8 cellular contexts compared by ENCODE assay signal in the genomic region with DNA sequence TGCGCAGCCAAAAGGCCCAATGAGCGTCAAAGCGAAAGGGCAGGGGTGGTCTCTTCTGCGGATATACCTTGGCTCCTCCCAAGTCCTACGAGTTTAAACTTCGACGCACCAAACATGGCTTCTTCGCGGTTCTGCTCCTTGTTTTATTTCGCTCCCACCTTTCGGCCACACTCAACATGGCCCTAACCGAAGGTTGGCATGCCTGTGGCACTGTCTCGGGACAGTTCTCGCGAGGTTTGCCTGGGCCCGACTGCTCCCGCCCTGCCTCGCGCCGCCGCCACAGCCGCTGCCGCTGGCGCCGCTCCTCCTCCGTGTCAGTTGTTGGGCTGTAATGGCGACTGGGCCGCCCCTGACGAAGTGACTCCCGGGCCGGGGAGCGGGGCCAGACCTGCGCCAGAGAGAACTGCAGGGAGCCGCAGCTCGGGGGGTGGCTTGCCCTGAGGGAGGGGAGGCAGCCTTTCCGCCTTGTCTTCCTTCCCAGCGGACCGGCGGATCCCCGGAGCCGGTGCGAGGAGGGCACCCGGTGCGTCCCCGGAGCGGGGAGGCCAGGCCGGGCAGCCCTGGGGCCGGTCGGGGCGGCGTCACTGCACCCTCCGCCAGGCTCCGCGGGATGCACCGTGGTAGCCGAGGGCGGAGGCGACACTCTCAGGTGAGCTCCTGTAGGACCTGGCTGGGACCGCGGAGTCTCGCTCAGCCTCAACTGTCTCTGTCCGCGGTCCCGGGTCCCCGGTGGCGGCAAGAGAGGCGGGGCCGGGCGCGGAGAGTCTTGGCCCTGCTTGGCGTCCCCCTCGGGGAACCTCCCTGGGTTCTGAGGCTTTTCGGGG. TPM values are rescaled to one million over a fixed set of nuclear protein-coding genes. Genes with fewer than 3 reads are reported as not detected.
DNase-seq lines count a peak whose midpoint lies in the region; ATAC-seq and TF ChIP-seq lines count a peak whose summit lies in the region.

A gene with protein sequence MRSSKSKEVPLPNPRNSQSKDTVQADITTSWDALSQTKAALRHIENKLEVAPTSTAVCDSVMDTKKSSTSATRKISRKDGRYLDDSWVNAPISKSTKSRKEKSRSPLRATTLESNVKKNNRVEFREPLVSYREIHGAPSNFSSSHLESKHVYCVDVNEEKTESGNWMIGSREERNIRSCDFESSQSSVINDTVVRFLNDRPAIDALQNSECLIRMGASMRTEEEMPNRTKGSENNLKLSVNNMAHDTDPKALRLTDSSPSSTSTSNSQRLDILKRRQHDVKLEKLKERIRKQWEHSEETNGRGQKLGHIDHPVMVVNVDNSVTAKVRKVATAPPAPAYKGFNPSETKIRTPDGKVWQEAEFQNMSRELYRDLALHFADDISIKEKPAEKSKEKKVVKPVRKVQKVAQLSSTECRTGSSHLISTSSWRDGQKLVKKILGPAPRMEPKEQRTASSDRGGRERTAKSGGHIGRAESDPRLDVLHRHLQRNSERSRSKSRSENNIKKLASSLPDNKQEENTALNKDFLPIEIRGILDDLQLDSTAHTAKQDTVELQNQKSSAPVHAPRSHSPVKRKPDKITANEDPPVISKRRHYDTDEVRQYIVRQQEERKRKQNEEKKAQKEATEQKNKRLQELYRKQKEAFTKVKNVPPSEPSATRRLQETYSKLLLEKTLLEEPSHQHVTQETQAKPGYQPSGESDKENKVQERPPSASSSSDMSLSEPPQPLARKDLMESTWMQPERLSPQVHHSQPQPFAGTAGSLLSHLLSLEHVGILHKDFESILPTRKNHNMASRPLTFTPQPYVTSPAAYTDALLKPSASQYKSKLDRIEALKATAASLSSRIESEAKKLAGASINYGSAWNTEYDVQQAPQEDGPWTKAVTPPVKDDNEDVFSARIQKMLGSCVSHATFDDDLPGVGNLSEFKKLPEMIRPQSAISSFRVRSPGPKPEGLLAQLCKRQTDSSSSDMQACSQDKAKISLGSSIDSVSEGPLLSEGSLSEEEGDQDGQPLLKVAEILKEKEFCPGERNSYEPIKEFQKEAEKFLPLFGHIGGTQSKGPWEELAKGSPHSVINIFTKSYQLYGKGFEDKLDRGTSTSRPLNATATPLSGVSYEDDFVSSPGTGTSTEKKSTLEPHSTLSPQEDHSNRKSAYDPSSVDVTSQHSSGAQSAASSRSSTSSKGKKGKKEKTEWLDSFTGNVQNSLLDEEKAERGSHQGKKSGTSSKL (N-terminal part only) (plus strand): TSS at position 317 of the 824 bp plus-strand sequence. CDS start 31,372 bp downstream, outside the sequence.

- CTCF ChIA-PET in HEK293T (lab: Yijun Ruan, JAX) = interaction anchor here (1.6 kb wide), 1 partner anchor 86 kb away, joined by 4 read pairs; no protein-coding TSS in a partner anchor

- peak within 1 kb of the TSS; percentile 98 for H3K4me3 Mint-ChIP-seq in neural progenitor cell

- H3K27me3 ChIP-seq in foreskin keratinocyte (no peaks in the 10 kb centered on the region), neural progenitor cell (no peaks in the 10 kb centered on the region)

- peaks cover 18% of the 10 kb centered on the region for H3F3A ChIP-seq in neural progenitor cell (ENCODE audit: low read depth)

- peaks cover 24% of the 10 kb centered on the region for H3K4me1 ChIP-seq in foreskin keratinocyte
- peaks cover 10% of the 10 kb centered on the region for H3K4me1 ChIP-seq in neural progenitor cell

- in situ Hi-C loops in SK-MEL-5 (cut with HindIII; ENCODE audit: low pct_unique_long_range_greater_than_20kb, low sequenced_read_pairs) = no loop called here

- H3K27ac Mint-ChIP-seq in neural progenitor cell = peak within 1 kb of the TSS; percentile 90

- H3K4me3 ChIP-seq in neural progenitor cell = peak within 1 kb of the TSS; percentile 94

- H3K9ac ChIP-seq in neural progenitor cell = peak within 1 kb of the TSS; percentile 96

- no peaks in the 10 kb centered on the region for H3K27me3 Mint-ChIP-seq in neural progenitor cell (ENCODE audit: insufficient read depth, low read depth)

- ATAC-seq in foreskin keratinocyte = peak; percentile 96

- peaks cover 50% of the 10 kb centered on the region for H3K79me2 ChIP-seq in neural progenitor cell (ENCODE audit: low read depth)

- H3K36me3 ChIP-seq in neural progenitor cell = no peaks in the 10 kb centered on the region

- POLR2A ChIA-PET in HEK293T (lab: Yijun Ruan, JAX) = interaction anchor here (0.6 to 1.8 kb wide), 9 partner anchors 12 to 74 kb away, joined by 3 to 10 read pairs (median 4); a partner anchor contains a TSS

- H3K4me2 ChIP-seq in neural progenitor cell = peak within 1 kb of the TSS; percentile 97

- DNase-seq in GF-D8 (lab: John Stamatoyannopoulos, UW) (peak; percentile 97), HEK293T (ENCODE audit: extremely low spot score) (peak; percentile 97), MV-4-11 (lab: John Stamatoyannopoulos, UW) (peak; percentile 99), SK-MEL-5 (ENCODE audit: low read depth, low spot score) (peak; percentile 100), foreskin keratinocyte (peak; percentile 96 to 98), neural progenitor cell (ENCODE audit: low spot score) (peak; percentile 99), stromal cell of bone marrow (ENCODE audit: low read depth) (peak; percentile 99)
- peak; percentile 98 for DNase-seq in activated naive CD4-positive, alpha-beta T cell treated with Interleukin-2 at 50 U/mL for 16 hours

- H4K20me1 ChIP-seq in neural progenitor cell (ENCODE audit: low read depth) = peaks cover 36% of the 10 kb centered on the region

- no peaks in the 10 kb centered on the region for H3K9me3 ChIP-seq in neural progenitor cell (ENCODE audit: low read depth)

- no peaks in the 10 kb centered on the region for H3K36me3 Mint-ChIP-seq in neural progenitor cell

- no peak for TF ChIP-seq CTCF in foreskin keratinocyte (conservative IDR thresholded peaks at IDR 0.05)
- no peak for TF ChIP-seq CTCF in neural progenitor cell (IDR thresholded peaks at IDR 0.05)

- peak within 1 kb of the TSS; percentile 93 for H2AFZ ChIP-seq in neural progenitor cell (replicated peaks)

- no peaks in the 10 kb centered on the region for H3K9me3 Mint-ChIP-seq in neural progenitor cell

- H3K4me1 Mint-ChIP-seq in neural progenitor cell = peaks cover 16% of the 10 kb centered on the region

- peak within 1 kb of the TSS; percentile 66 for H3K27ac ChIP-seq in foreskin keratinocyte
- peak within 1 kb of the TSS; percentile 81 for H3K27ac ChIP-seq in neural progenitor cell

TF ChIP-seq in HEK293T, 16 proteins besides CTCF, POLR2A, EP300 and RAD21:
- TF ChIP-seq ELF4 (IDR thresholded peaks at IDR 0.05) = no peak; the same call in 1 of the 2 replicates
- TF ChIP-seq, protein P1, sequence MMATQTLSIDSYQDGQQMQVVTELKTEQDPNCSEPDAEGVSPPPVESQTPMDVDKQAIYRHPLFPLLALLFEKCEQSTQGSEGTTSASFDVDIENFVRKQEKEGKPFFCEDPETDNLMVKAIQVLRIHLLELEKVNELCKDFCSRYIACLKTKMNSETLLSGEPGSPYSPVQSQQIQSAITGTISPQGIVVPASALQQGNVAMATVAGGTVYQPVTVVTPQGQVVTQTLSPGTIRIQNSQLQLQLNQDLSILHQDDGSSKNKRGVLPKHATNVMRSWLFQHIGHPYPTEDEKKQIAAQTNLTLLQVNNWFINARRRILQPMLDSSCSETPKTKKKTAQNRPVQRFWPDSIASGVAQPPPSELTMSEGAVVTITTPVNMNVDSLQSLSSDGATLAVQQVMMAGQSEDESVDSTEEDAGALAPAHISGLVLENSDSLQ (IDR thresholded peaks at IDR 0.05) = peak; percentile 5
- no peak for TF ChIP-seq BHLHE40 (IDR thresholded peaks at IDR 0.05; ENCODE audit: borderline replicate concordance)
- no peak for TF ChIP-seq ZNF384 (IDR thresholded peaks at IDR 0.05)
- TF ChIP-seq CTBP1 (IDR thresholded peaks at IDR 0.05; ENCODE audit: borderline replicate concordance) = no peak
TF ChIP-seq in HEK293T: peak in this region for 1.

RNA-seq across cellular contexts. Expression of the gene that starts here (rescaled TPM):
- total RNA-seq in SK-MEL-5 (2014; rRNA removed; shearing (Covaris generic)) = 57.5 and 58.2 TPM in 2 replicates
- 15.4 and 26.1 TPM in 2 replicates for polyA plus RNA-seq in SK-MEL-5 (2015; cell fraction: cytosol; rRNA removed)
- 30.1 and 33.4 TPM in 2 replicates for polyA plus RNA-seq in SK-MEL-5 (2015; cell fraction: nucleus; rRNA removed)
- total RNA-seq in foreskin keratinocyte (24.4 and 25.5 TPM in 2 replicates), neural progenitor cell (ENCODE audit: low replicate concordance) (61.2 and 61.7 TPM in 2 replicates)
- polyA plus RNA-seq in foreskin keratinocyte = 2.3 and 2.6 TPM in 2 replicates

Comparison
In these comparisons a context has a peak if more than half of its experiments do, and no peak if none do; other contexts are left out.
1. Peak in every context shown above with its lines: DNase-seq, ATAC-seq, H3K4me3 ChIP-seq and H3K27ac ChIP-seq.